ENCODE assay signal across 7 cellular contexts in genomic region chr22:42553475-42554361, GRCh38. TPM values are rescaled to one million over a fixed set of nuclear protein-coding genes. Genes with fewer than 3 reads are reported as not detected.
DNase-seq lines count a peak whose midpoint lies in the region; ATAC-seq and TF ChIP-seq lines count a peak whose summit lies in the region.

Gene SERHL2, plus strand, starts transcription at chr22:42553956. Its CDS starts 65 bp downstream, at chr22:42554021.

- TF ChIP-seq CTCF in PC-9 (conservative IDR thresholded peaks at IDR 0.05) (no peak), fibroblast of mammary gland (conservative IDR thresholded peaks at IDR 0.05; ENCODE audit: control insufficient read depth, insufficient read depth, low read depth, low read length) (no peak)

- POLR2A ChIA-PET in PC-9 (lab: Charles Lee; ENCODE audit: unreplicated experiment), result no interaction called here
- POLR2A ChIA-PET in naive thymus-derived CD8-positive, alpha-beta T cell (lab: Charles Lee), result interaction anchor here (0.6 kb wide), 1 partner anchor 9 kb away, joined by 3 read pairs; no protein-coding TSS in a partner anchor

- no peaks in the 10 kb centered on the region for H3K27me3 ChIP-seq in PC-9 (ENCODE audit: insufficient read depth, low read depth)

- no peaks in the 10 kb centered on the region for H3K9me3 ChIP-seq in PC-9 (ENCODE audit: insufficient read depth, low read depth)

- peak; percentile 82 for ATAC-seq in GM18511 (IDR thresholded peaks at IDR 0.05; ENCODE audit: unreplicated experiment)
- peak; percentile 67 for ATAC-seq in HG03175 (IDR thresholded peaks at IDR 0.05; ENCODE audit: unreplicated experiment)
- peak; percentile 96 to 97 for ATAC-seq in naive thymus-derived CD8-positive, alpha-beta T cell
- peak; percentile 95 for ATAC-seq in stimulated activated effector memory CD8-positive, alpha-beta T cell treated with anti-CD3 and anti-CD28 coated beads, Interleukin-12 subunit alpha, Interleukin-12 subunit beta, amount 100 ng/mL, for 72 hours

- H3K27ac Mint-ChIP-seq in naive thymus-derived CD8-positive, alpha-beta T cell, result peak within 1 kb of the TSS in 9 of 10 donors; percentile 25 to 90 (median 62)
- peak within 1 kb of the TSS; percentile 81 for H3K27ac Mint-ChIP-seq in stimulated activated effector memory CD8-positive, alpha-beta T cell treated with anti-CD3 and anti-CD28 coated beads, Interleukin-12 subunit alpha, Interleukin-12 subunit beta, amount 100 ng/mL, for 72 hours

- no peaks in the 10 kb centered on the region for H3K9me2 ChIP-seq in PC-9 (ENCODE audit: insufficient read depth)

- no peaks in the 10 kb centered on the region for H3K79me2 ChIP-seq in PC-9 (ENCODE audit: low read depth)

- no peaks in the 10 kb centered on the region for H3K9me3 Mint-ChIP-seq in naive thymus-derived CD8-positive, alpha-beta T cell
- H3K9me3 Mint-ChIP-seq in stimulated activated effector memory CD8-positive, alpha-beta T cell treated with anti-CD3 and anti-CD28 coated beads, Interleukin-12 subunit alpha, Interleukin-12 subunit beta, amount 100 ng/mL, for 72 hours, result no peaks in the 10 kb centered on the region

- peak within 1 kb of the TSS; percentile 79 to 90 (median 84) for H3K4me3 Mint-ChIP-seq in naive thymus-derived CD8-positive, alpha-beta T cell
- peak within 1 kb of the TSS; percentile 76 for H3K4me3 Mint-ChIP-seq in stimulated activated effector memory CD8-positive, alpha-beta T cell treated with anti-CD3 and anti-CD28 coated beads, Interleukin-12 subunit alpha, Interleukin-12 subunit beta, amount 100 ng/mL, for 72 hours

- H3K27ac ChIP-seq in PC-9, result no peak within 1 kb of the TSS

- peaks cover 5% of the 10 kb centered on the region; the same call in 1 of the 2 replicates for H3F3A ChIP-seq in PC-9 (ENCODE audit: insufficient read depth, low read depth)

- no peaks in the 10 kb centered on the region for H3K4me1 ChIP-seq in PC-9 (replicated peaks; ENCODE audit: insufficient read depth)

- CTCF ChIA-PET in PC-9 (lab: Charles Lee), result no interaction called here

- intact Hi-C loops in PC-9 (cut with micrococcal nuclease; ENCODE audit: unreplicated experiment), result loop anchor here (2.0 kb wide), 1 partner anchor 21 kb away; no protein-coding TSS in a partner anchor

- no peaks in the 10 kb centered on the region for H4K20me1 ChIP-seq in PC-9 (ENCODE audit: insufficient read depth)

- H3K4me1 Mint-ChIP-seq in naive thymus-derived CD8-positive, alpha-beta T cell, result peaks cover 4 to 36% (median 15%) of the 10 kb centered on the region in 4 donors
- H3K4me1 Mint-ChIP-seq in stimulated activated effector memory CD8-positive, alpha-beta T cell treated with anti-CD3 and anti-CD28 coated beads, Interleukin-12 subunit alpha, Interleukin-12 subunit beta, amount 100 ng/mL, for 72 hours, result peaks cover 20% of the 10 kb centered on the region

- H3K4me2 ChIP-seq in PC-9, result peak within 1 kb of the TSS; percentile 67

- BruUV-seq in PC-9 (replicated peaks; lab: Mats Ljungman, UMichigan), result no TSS peak

- no peaks in the 10 kb centered on the region for H3K36me3 ChIP-seq in PC-9 (ENCODE audit: low read depth)

- H3K36me3 Mint-ChIP-seq in naive thymus-derived CD8-positive, alpha-beta T cell, result no peaks in the 10 kb centered on the region
- H3K36me3 Mint-ChIP-seq in stimulated activated effector memory CD8-positive, alpha-beta T cell treated with anti-CD3 and anti-CD28 coated beads, Interleukin-12 subunit alpha, Interleukin-12 subunit beta, amount 100 ng/mL, for 72 hours, result no peaks in the 10 kb centered on the region

- H3K27me3 Mint-ChIP-seq in naive thymus-derived CD8-positive, alpha-beta T cell, result no peaks in the 10 kb centered on the region

- H3K4me3 ChIP-seq in PC-9, result peak within 1 kb of the TSS; percentile 44; the same call in 1 of the 2 replicates
- H3K4me3 ChIP-seq in fibroblast of mammary gland (ENCODE audit: control insufficient read depth, low read depth, low read length), result peak within 1 kb of the TSS; percentile 74

- DNase-seq in PC-9, result peak; percentile 36 to 88
- DNase-seq in activated T-helper 1 cell treated with anti-CD3 and anti-CD28 coated beads, Interleukin-2, amount 50 U/mL, for 16 hours (ENCODE audit: low read depth in 1 of 2, low spot score in 1 of 2), result peak; percentile 68 to 81
- peak; percentile 71 for DNase-seq in fibroblast of mammary gland (ENCODE audit: low read depth)
- peak; percentile 75 to 92 (median 83) for DNase-seq in naive thymus-derived CD8-positive, alpha-beta T cell
- DNase-seq in stimulated activated effector memory CD8-positive, alpha-beta T cell treated with anti-CD3 and anti-CD28 coated beads, Interleukin-12 subunit alpha, Interleukin-12 subunit beta, amount 100 ng/mL, for 72 hours (ENCODE audit: low spot score in 2 of 2), result peak; percentile 78 to 88

- H2AFZ ChIP-seq in PC-9, result no peak within 1 kb of the TSS

RNA-seq across cellular contexts. Expression of gene SERHL2, which starts in this region (rescaled TPM):
- 1.9 and 2.4 TPM in 2 replicates for total RNA-seq in PC-9 (2021)
- under 1 TPM; 0.69 to 0.81 TPM for total RNA-seq in naive thymus-derived CD8-positive, alpha-beta T cell
- polyA plus RNA-seq in naive thymus-derived CD8-positive, alpha-beta T cell, result under 1 TPM in 2 of 3 donors, not detected in 1; 0.43 to 0.44 TPM

Comparison
In these comparisons a context has a peak if more than half of its experiments do, and no peak if none do; other contexts are left out.
1. Peak in DNase-seq and ATAC-seq in naive thymus-derived CD8-positive, alpha-beta T cell; RNA of the gene not detected or under 1 TPM.